In the genomic region with DNA sequence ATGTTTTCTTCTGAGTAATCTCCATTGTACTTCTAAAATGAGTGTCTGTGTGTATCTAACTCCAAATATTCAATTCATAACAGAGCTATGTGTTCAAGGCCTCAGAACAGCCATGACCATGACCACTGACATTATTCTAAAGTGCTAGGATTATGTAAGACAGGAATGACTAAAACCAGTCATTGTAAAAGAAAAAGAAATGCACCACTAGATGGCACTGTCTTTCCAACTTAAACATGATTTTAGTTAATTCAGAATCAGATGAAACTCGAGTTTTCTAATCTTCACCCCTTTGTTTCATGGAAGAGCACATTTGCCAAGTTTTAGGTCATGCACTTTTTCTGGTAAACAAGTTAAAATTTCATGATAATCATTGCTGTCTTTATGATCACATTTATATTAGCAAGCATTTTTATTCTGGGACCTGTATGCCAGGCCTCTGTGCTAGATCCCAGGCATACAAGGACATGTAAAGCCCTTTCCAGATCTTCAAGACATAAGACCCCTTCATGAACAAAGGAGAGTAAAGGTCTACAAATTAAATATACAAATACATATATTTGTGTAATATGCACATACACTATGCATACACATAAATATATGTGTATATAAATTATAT, we compare ENCODE assay signal across 8 cellular contexts. TPM values are rescaled to one million over a fixed set of nuclear protein-coding genes. Genes with fewer than 3 reads are reported as not detected.
DNase-seq lines count a peak whose midpoint lies in the region; ATAC-seq lines count a peak whose summit lies in the region.

No MANE protein-coding gene starts in this region.

- ATAC-seq in GM21619 (IDR thresholded peaks at IDR 0.05; ENCODE audit: unreplicated experiment): peak; percentile 75
- peak; percentile 65 to 79 for ATAC-seq in right cardiac atrium
- ATAC-seq in HG03342 (IDR thresholded peaks at IDR 0.05; ENCODE audit: unreplicated experiment): no peak

- H3K4me3 ChIP-seq in right cardiac atrium (ENCODE audit: low read length) (no peak overlapping the region), skeletal muscle cell (ENCODE audit: low read depth, low read length) (no peak overlapping the region)

- no peaks in the 10 kb centered on the region for H3K4me1 ChIP-seq in right cardiac atrium (ENCODE audit: control insufficient read depth, insufficient read depth, low read length)

- DNase-seq in DMS53 (lab: John Stamatoyannopoulos, UW): peak; percentile 92
- DNase-seq in NCI-H146 treated with DMSO at 0.1 percent for 48 hours (lab: John Stamatoyannopoulos, UW; ENCODE audit: unreplicated experiment): peak; percentile 41
- peak; percentile 87 for DNase-seq in amniotic epithelial cell (ENCODE audit: low read depth)
- DNase-seq in right cardiac atrium: no peak
- DNase-seq in skeletal muscle cell (ENCODE audit: low read depth): peak; percentile 47
- DNase-seq in NK-92 treated with Interleukin-12 subunit alpha and Interleukin-12 subunit beta, amount 100 ng/mL, for 24 hours (lab: John Stamatoyannopoulos, UW): no peak

- no peaks in the 10 kb centered on the region for H3K9me3 ChIP-seq in right cardiac atrium (ENCODE audit: control insufficient read depth, low read length)

- intact Hi-C loops in right cardiac atrium (cut with DNase I): loop anchor here in 3 of 4 donors (5.0 to 10.0 kb wide), 3 partner anchors 414 to 591 kb away; no protein-coding TSS in a partner anchor

- no peaks in the 10 kb centered on the region for H3K27me3 ChIP-seq in right cardiac atrium (ENCODE audit: control insufficient read depth, insufficient read depth)

- WGBS in right cardiac atrium: 0% methylated on average over 1 of the region's 1 CpG

- no peak overlapping the region for H3K27ac ChIP-seq in right cardiac atrium (ENCODE audit: low read length)

RNA-seq across cellular contexts. Expression of a gene that starts 26.1 kb away (rescaled TPM):
- 10 to 100 TPM; 46.9 to 53.4 (median 49.5) TPM for total RNA-seq in right cardiac atrium
- polyA plus RNA-seq in right cardiac atrium: 44.4 TPM

Comparison
In these comparisons a context has a peak if more than half of its experiments do, and no peak if none do; other contexts are left out.
1. DNase-seq: peak in DMS53 (single experiment), NCI-H146 treated with DMSO at 0.1 percent for 48 hours (single experiment), amniotic epithelial cell (single experiment) and skeletal muscle cell (single experiment); none in right cardiac atrium (0 of 3) and NK-92 treated with Interleukin-12 subunit alpha and Interleukin-12 subunit beta, amount 100 ng/mL, for 24 hours (single experiment).